ENCODE assay signal across 12 cellular contexts in genomic region chr10:13839430-13839986, GRCh38.
DNase-seq lines count a peak whose midpoint lies in the region; ATAC-seq, FAIRE-seq and TF ChIP-seq lines count a peak whose summit lies in the region.
"Had no signal": no experiment of that assay in that cellular context is flagged by ENCODE, and none has a peak within 500 bp of the region (broad histone marks: within the 10 kb centered on the region; RNA-seq: fewer than 3 reads in every experiment).

No MANE protein-coding gene starts in this region.

- 65% methylated on average over 9 of the region's 9 CpGs for WGBS in right cardiac atrium
- 64 to 82% (median 76%) methylated on average over 5 to 9 of the region's 9 CpGs for WGBS in stomach, 5 donors

- TF ChIP-seq CTCF in HFF-Myc (IDR thresholded peaks at IDR 0.05; ENCODE audit: low read depth, low read length, missing control alignments) (no peak), astrocyte of the spinal cord (IDR thresholded peaks at IDR 0.05; ENCODE audit: low read depth, low read length) (no peak), stomach (IDR thresholded peaks at IDR 0.05) (no peak)

- no peak overlapping the region for H3K4me3 ChIP-seq in HFF-Myc (replicated peaks; ENCODE audit: low read depth, low read length)
- no peak overlapping the region for H3K4me3 ChIP-seq in astrocyte of the spinal cord (ENCODE audit: low read depth, low read length)
- H3K4me3 ChIP-seq in right cardiac atrium (ENCODE audit: low read length) = no peak overlapping the region
- no peak overlapping the region for H3K4me3 ChIP-seq in stomach

- no peak for TF ChIP-seq EP300 in stomach (IDR thresholded peaks at IDR 0.05)

- H3K4me1 ChIP-seq in right cardiac atrium (ENCODE audit: control insufficient read depth, insufficient read depth, low read length) (peaks cover 27% of the 10 kb centered on the region), stomach (peaks cover 17 to 56% (median 34%) of the 10 kb centered on the region in 4 donors)

- H3K27ac ChIP-seq in right cardiac atrium (ENCODE audit: low read length) (peak overlapping the region; percentile 14), stomach (peak overlapping the region in 3 of 5 donors; percentile 7 to 11 (median 8))

- no peak for TF ChIP-seq POLR2A in stomach (IDR thresholded peaks at IDR 0.05)

- intact Hi-C loops in right cardiac atrium (cut with DNase I) (loop anchor here in 1 of 4 donors (5.0 kb wide), 1 partner anchor 53 kb away; no protein-coding TSS in a partner anchor), stomach (cut with DNase I; ENCODE audit: low total_unique reads) (no loop called here)

- ATAC-seq in right cardiac atrium = peak; percentile 27 to 66
- no peak for ATAC-seq in HG03108 (IDR thresholded peaks at IDR 0.05; ENCODE audit: unreplicated experiment)
- ATAC-seq: WTC11 had no signal

- no peak for FAIRE-seq in GM19239 (lab: Jason Lieb, UNC)
- FAIRE-seq: kidney had no signal

- H3K27me3 ChIP-seq in right cardiac atrium (ENCODE audit: control insufficient read depth, insufficient read depth) (no peaks in the 10 kb centered on the region), stomach (no peaks in the 10 kb centered on the region)

- DNase-seq in HFF-Myc (ENCODE audit: extremely low read depth, low read depth) (peak; percentile 56), astrocyte of the spinal cord (ENCODE audit: low read depth, low spot score) (peak; percentile 94), right cardiac atrium (peak; percentile 64 to 71 (median 64)), stomach (no peak), foreskin melanocyte (no peak), GM19239 (ENCODE audit: insufficient read length, low spot score) (no peak), cerebellum (ENCODE audit: low spot score) (no peak)
- DNase-seq: Karpas-422; kidney; stimulated activated CD4-positive, alpha-beta T cell treated with anti-CD3 and anti-CD28 coated beads, Interleukin-12 subunit alpha, Interleukin-12 subunit beta, amount 100 ng/mL, for 4 hours had no signal

- in situ Hi-C loops in astrocyte of the spinal cord (cut with HindIII; ENCODE audit: low sequenced_read_pairs) = no loop called here

- no peaks in the 10 kb centered on the region for H3K36me3 ChIP-seq in stomach

- H3K9me3 ChIP-seq in right cardiac atrium (ENCODE audit: control insufficient read depth, low read length) (no peaks in the 10 kb centered on the region), stomach (peaks cover 0 to 8% (median 0%) of the 10 kb centered on the region in 4 donors)

Comparison
In these comparisons a context has a peak if more than half of its experiments do, and no peak if none do; other contexts are left out.
1. DNase-seq: peak in HFF-Myc (single experiment), astrocyte of the spinal cord (single experiment) and right cardiac atrium (3 of 3); none in stomach (single experiment), foreskin melanocyte (single experiment), GM19239 (single experiment) and cerebellum (single experiment).